In the genomic region with DNA sequence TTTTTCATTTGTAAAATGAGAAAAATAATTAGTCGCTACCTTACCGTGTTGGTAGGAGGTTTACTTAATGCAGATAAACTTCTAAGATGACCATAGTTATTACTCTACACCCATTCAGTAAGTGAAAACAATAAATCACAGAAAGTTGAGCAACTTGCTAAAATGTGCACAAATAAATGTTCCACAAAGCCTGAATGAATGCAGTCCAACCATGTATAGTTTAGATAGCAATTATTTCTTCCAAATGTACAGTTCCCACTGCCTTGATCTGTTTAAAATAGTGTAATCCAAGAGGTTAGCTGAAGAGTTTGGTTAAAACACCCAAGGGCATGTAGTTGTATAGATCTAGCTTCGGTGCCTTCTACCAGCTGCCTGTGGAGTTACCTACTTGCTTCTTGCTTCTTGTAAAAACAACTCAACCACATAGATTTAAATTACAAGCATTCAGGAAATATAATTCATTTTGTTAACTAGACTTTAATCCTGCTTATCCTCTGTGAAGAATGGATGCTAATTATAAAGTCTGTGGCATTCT, we compare ENCODE assay signal across 26 cellular contexts.
DNase-seq lines count a peak whose midpoint lies in the region; ATAC-seq lines count a peak whose summit lies in the region.
"Had no signal": no experiment of that assay in that cellular context is flagged by ENCODE, and none has a peak within 500 bp of the region (broad histone marks: within the 10 kb centered on the region; RNA-seq: fewer than 3 reads in every experiment).

No MANE protein-coding gene starts in this region.

- H3K36me3 Mint-ChIP-seq in activated T-cell treated with anti-CD3 and anti-CD28 coated beads, Interleukin-2, amount 50 U/mL, for 72 hours (ENCODE audit: insufficient read depth in 2 of 2), result no peaks in the 10 kb centered on the region
- no peaks in the 10 kb centered on the region for H3K36me3 Mint-ChIP-seq in T-helper 2 cell treated with Interferon-gamma antibody and Interleukin-4, amounts not matched to agents 5 μg/mL and 100 μg/mL, for 36 hours (ENCODE audit: low read depth)
- H3K36me3 Mint-ChIP-seq: IgD-negative memory B cell had no signal

- H2BK120ac ChIP-seq in mesendoderm (ENCODE audit: low read depth, low read length), result no peak overlapping the region

- no peak for ATAC-seq in activated T-cell treated with anti-CD3 and anti-CD28 coated beads, Interleukin-2, amount 50 U/mL, for 72 hours (replicated peaks in 1 of 2)
- ATAC-seq: A549, GM12878, GM23338, Right ventricle myocardium inferior had no signal

- peak overlapping the region in 6 of 11 experiments; percentile 57 to 93 (median 82); a peak in 8 of 22 replicates for H3K27ac ChIP-seq in BLaER1 treated with 17β-estradiol and CSF1 and Interleukin-3, amounts not matched to agents 10 nM and 100 nM
- no peak overlapping the region for H3K27ac ChIP-seq in mesendoderm (ENCODE audit: low read depth, low read length)
- H3K27ac ChIP-seq: A549 had no signal

- H3K9me3 Mint-ChIP-seq in activated T-cell treated with anti-CD3 and anti-CD28 coated beads, Interleukin-2, amount 50 U/mL, for 72 hours, result peaks cover 0 to 3% of the 10 kb centered on the region in 2 donors
- no peaks in the 10 kb centered on the region for H3K9me3 Mint-ChIP-seq in T-helper 2 cell treated with Interferon-gamma antibody and Interleukin-4, amounts not matched to agents 5 μg/mL and 100 μg/mL, for 36 hours
- H3K9me3 Mint-ChIP-seq: CD4-positive, alpha-beta T cell; GM23338 had no signal

- no peak overlapping the region for H3K27ac Mint-ChIP-seq in activated T-cell treated with anti-CD3 and anti-CD28 coated beads, Interleukin-2, amount 50 U/mL, for 72 hours
- H3K27ac Mint-ChIP-seq in T-helper 2 cell treated with Interferon-gamma antibody and Interleukin-4, amounts not matched to agents 5 μg/mL and 100 μg/mL, for 36 hours, result no peak overlapping the region
- H3K27ac Mint-ChIP-seq: CD4-positive, alpha-beta T cell; GM23338; IgD-negative memory B cell had no signal

- DNase-seq in M059J (ENCODE audit: low read depth), result peak; percentile 73
- DNase-seq in amniotic epithelial cell (ENCODE audit: low read depth), result peak; percentile 35
- DNase-seq in mesendoderm, result peak; percentile 29
- no peak for DNase-seq in mesenteric fat pad (ENCODE audit: low spot score)
- no peak for DNase-seq in activated T-cell treated with anti-CD3 and anti-CD28 coated beads, Interleukin-2, amount 50 U/mL, for 72 hours
- DNase-seq in T-helper 2 cell treated with Interferon-gamma antibody and Interleukin-4, amounts not matched to agents 5 μg/mL and 100 μg/mL, for 36 hours (ENCODE audit: low spot score), result no peak
- no peak for DNase-seq in glomerular visceral epithelial cell (ENCODE audit: extremely low spot score)
- DNase-seq: BE2C; Caco-2; CD4-positive, alpha-beta T cell; DMS 273 treated with DMSO at 0.1 percent for 48 hours; DMS79 treated with DMSO at 0.1 percent for 48 hours; HCEC 1CT; Karpas-422; NCI-H1092 treated with DMSO at 0.1 percent for 48 hours; NCI-H146; NCI-H2029; NCI-H226; NCI-H524; NCI-H82 had no signal

- H2AK5ac ChIP-seq in mesendoderm (ENCODE audit: low read length), result no peak overlapping the region

- WGBS in mesendoderm (ENCODE audit: extremely low coverage, insufficient coverage, low lambda C conversion rate), result no CpG with 5 or more reads among the region's 3 CpGs

- H3K56ac ChIP-seq in mesendoderm (ENCODE audit: low read length), result no peak overlapping the region

- H4K5ac ChIP-seq in mesendoderm (ENCODE audit: low read length), result no peak overlapping the region

- H3K9me3 ChIP-seq in BLaER1 treated with 17β-estradiol and CSF1 and Interleukin-3, amounts not matched to agents 10 nM and 100 nM (replicated peaks in 1 of 11), result peaks cover 0 to 23% (median 0%) of the 10 kb centered on the region in 11 experiments; a peak in 2 of 22 replicates
- H3K9me3 ChIP-seq: A549, BE2C, Caco-2 had no signal

- H3K4me1 Mint-ChIP-seq in activated T-cell treated with anti-CD3 and anti-CD28 coated beads, Interleukin-2, amount 50 U/mL, for 72 hours (ENCODE audit: low read depth), result no peaks in the 10 kb centered on the region
- no peaks in the 10 kb centered on the region for H3K4me1 Mint-ChIP-seq in T-helper 2 cell treated with Interferon-gamma antibody and Interleukin-4, amounts not matched to agents 5 μg/mL and 100 μg/mL, for 36 hours (ENCODE audit: low read depth)
- H3K4me1 Mint-ChIP-seq: GM23338, IgD-negative memory B cell had no signal

- no peak overlapping the region; a peak in 1 of 22 replicates for H3K9ac ChIP-seq in BLaER1 treated with 17β-estradiol and CSF1 and Interleukin-3, amounts not matched to agents 10 nM and 100 nM
- H3K9ac ChIP-seq in mesendoderm (ENCODE audit: low read length), result no peak overlapping the region

- no peaks in the 10 kb centered on the region for H3K79me2 ChIP-seq in mesendoderm (ENCODE audit: control insufficient read depth, insufficient read depth, low read length)

- H3K23ac ChIP-seq in mesendoderm (ENCODE audit: low read length), result no peak overlapping the region

- H3K4ac ChIP-seq in mesendoderm (ENCODE audit: low read depth, low read length), result no peak overlapping the region

- no peak overlapping the region for H2BK5ac ChIP-seq in mesendoderm (ENCODE audit: low read length)

- H3K4me3 Mint-ChIP-seq in activated T-cell treated with anti-CD3 and anti-CD28 coated beads, Interleukin-2, amount 50 U/mL, for 72 hours, result no peak overlapping the region
- H3K4me3 Mint-ChIP-seq in T-helper 2 cell treated with Interferon-gamma antibody and Interleukin-4, amounts not matched to agents 5 μg/mL and 100 μg/mL, for 36 hours, result no peak overlapping the region
- H3K4me3 Mint-ChIP-seq: CD4-positive, alpha-beta T cell; GM23338; IgD-negative memory B cell had no signal

- peak overlapping the region in 6 of 11 experiments; percentile 16 to 79 (median 69); a peak in 9 of 22 replicates for H3K4me2 ChIP-seq in BLaER1 treated with 17β-estradiol and CSF1 and Interleukin-3, amounts not matched to agents 10 nM and 100 nM
- no peak overlapping the region for H3K4me2 ChIP-seq in mesendoderm (ENCODE audit: low read length)
- H3K4me2 ChIP-seq: A549, GM23338 had no signal

- H3K18ac ChIP-seq in mesendoderm (ENCODE audit: low read length), result no peak overlapping the region

- H4K8ac ChIP-seq in mesendoderm (ENCODE audit: low read depth, low read length), result no peak overlapping the region

- no peak overlapping the region for H2BK15ac ChIP-seq in mesendoderm (replicated peaks; ENCODE audit: low read depth)

- no peaks in the 10 kb centered on the region for H3K79me1 ChIP-seq in mesendoderm (ENCODE audit: low read length)

- no peaks in the 10 kb centered on the region for H3K27me3 Mint-ChIP-seq in activated T-cell treated with anti-CD3 and anti-CD28 coated beads, Interleukin-2, amount 50 U/mL, for 72 hours (ENCODE audit: low read depth)
- H3K27me3 Mint-ChIP-seq in T-helper 2 cell treated with Interferon-gamma antibody and Interleukin-4, amounts not matched to agents 5 μg/mL and 100 μg/mL, for 36 hours (ENCODE audit: low read depth), result no peaks in the 10 kb centered on the region
- H3K27me3 Mint-ChIP-seq: IgD-negative memory B cell had no signal

- H4K20me1 ChIP-seq in BLaER1 treated with 17β-estradiol and CSF1 and Interleukin-3, amounts not matched to agents 10 nM and 100 nM, result no peaks in the 10 kb centered on the region

- peaks cover 7 to 36% (median 20%) of the 10 kb centered on the region in 10 experiments; a peak in 17 of 20 replicates for H3K4me1 ChIP-seq in BLaER1 treated with 17β-estradiol and CSF1 and Interleukin-3, amounts not matched to agents 10 nM and 100 nM
- H3K4me1 ChIP-seq in mesendoderm (ENCODE audit: control insufficient read depth, low read depth, low read length), result no peaks in the 10 kb centered on the region
- H3K4me1 ChIP-seq: BE2C, Caco-2 had no signal

- H3K27me3 ChIP-seq in BLaER1 treated with 17β-estradiol and CSF1 and Interleukin-3, amounts not matched to agents 10 nM and 100 nM, result no peaks in the 10 kb centered on the region
- H3K27me3 ChIP-seq in mesendoderm (ENCODE audit: insufficient read depth, low read length, poor library complexity), result no peaks in the 10 kb centered on the region
- H3K27me3 ChIP-seq: BE2C had no signal

- no peak overlapping the region for H3K4me3 ChIP-seq in BLaER1 treated with 17β-estradiol and CSF1 and Interleukin-3, amounts not matched to agents 10 nM and 100 nM
- H3K4me3 ChIP-seq in mesendoderm (ENCODE audit: low read length), result no peak overlapping the region
- H3K4me3 ChIP-seq: A549, GM12878, GM23338 had no signal

- 0 out of 22 replicates have a peak, but pooled peaks cover 0 to 4% (median 0%) of the 10 kb centered on the region in 11 experiments for H3K36me3 ChIP-seq in BLaER1 treated with 17β-estradiol and CSF1 and Interleukin-3, amounts not matched to agents 10 nM and 100 nM
- H3K36me3 ChIP-seq in mesendoderm (ENCODE audit: control insufficient read depth, insufficient read depth, low read length), result no peaks in the 10 kb centered on the region
- H3K36me3 ChIP-seq: BE2C had no signal

Comparison
In these comparisons a context has a peak if more than half of its experiments do, and no peak if none do; other contexts are left out.
1. DNase-seq: peak in M059J (single experiment), amniotic epithelial cell (single experiment) and mesendoderm (single experiment); none in mesenteric fat pad (single experiment), activated T-cell treated with anti-CD3 and anti-CD28 coated beads, Interleukin-2, amount 50 U/mL, for 72 hours (0 of 2), T-helper 2 cell treated with Interferon-gamma antibody and Interleukin-4, amounts not matched to agents 5 μg/mL and 100 μg/mL, for 36 hours (single experiment) and glomerular visceral epithelial cell (single experiment).